In the genomic region with DNA sequence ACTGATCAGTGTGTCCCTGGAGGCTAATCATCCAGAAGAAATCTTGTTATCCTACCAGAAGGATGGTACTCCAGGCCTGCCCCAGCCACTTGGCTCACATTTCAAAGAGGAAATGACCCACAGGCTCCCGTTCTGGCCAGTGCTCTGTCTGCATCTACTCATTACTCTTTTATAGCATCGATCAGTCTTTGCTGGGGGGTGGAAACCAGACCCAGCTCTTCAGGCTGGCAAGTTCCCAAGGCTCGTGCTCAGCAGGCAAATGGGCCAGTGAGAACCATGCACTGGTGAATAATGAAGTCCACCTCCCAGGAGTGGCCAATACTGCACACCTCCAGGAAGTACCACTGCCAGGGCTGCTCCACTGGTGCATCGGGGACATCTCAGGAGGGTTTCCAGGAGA, we compare ENCODE assay signal across 30 cellular contexts. TPM values are rescaled to one million over a fixed set of nuclear protein-coding genes. Genes with fewer than 3 reads are reported as not detected.
DNase-seq lines count a peak whose midpoint lies in the region; ATAC-seq, FAIRE-seq and TF ChIP-seq lines count a peak whose summit lies in the region.
"Had no signal": no experiment of that assay in that cellular context is flagged by ENCODE, and none has a peak within 500 bp of the region (broad histone marks: within the 10 kb centered on the region; RNA-seq: fewer than 3 reads in every experiment).

No MANE protein-coding gene starts in this region.

- H3K27ac ChIP-seq in transverse colon, result no peak overlapping the region
- H3K27ac ChIP-seq: BLaER1 treated with 17β-estradiol and CSF1 and Interleukin-3, amounts not matched to agents 10 nM and 100 nM; cardiac muscle cell; colonic mucosa; SJCRH30 had no signal

- FAIRE-seq in GM19239 (lab: Jason Lieb, UNC), result no peak
- FAIRE-seq: GM18507, H54 had no signal

- peaks cover 5% of the 10 kb centered on the region for H3K27me3 ChIP-seq in transverse colon
- H3K27me3 ChIP-seq: BLaER1 treated with 17β-estradiol and CSF1 and Interleukin-3, amounts not matched to agents 10 nM and 100 nM; colonic mucosa had no signal

- no peaks in the 10 kb centered on the region for H3K36me3 ChIP-seq in transverse colon
- H3K36me3 ChIP-seq: BLaER1 treated with 17β-estradiol and CSF1 and Interleukin-3, amounts not matched to agents 10 nM and 100 nM; cardiac muscle cell; colonic mucosa; SJCRH30 had no signal

- TF ChIP-seq CTCF in transverse colon (IDR thresholded peaks at IDR 0.05), result no peak

- no peak for ATAC-seq in GM18505 (IDR thresholded peaks at IDR 0.05; ENCODE audit: unreplicated experiment)
- ATAC-seq: stimulated activated effector memory CD8-positive, alpha-beta T cell treated with anti-CD3 and anti-CD28 coated beads, Interleukin-12 subunit alpha, Interleukin-12 subunit beta, amount 100 ng/mL, for 72 hours had no signal

- no peak for TF ChIP-seq EP300 in transverse colon (IDR thresholded peaks at IDR 0.05; ENCODE audit: low read depth)

- 25% methylated on average over 4 of the region's 4 CpGs; no CpG with 5 or more reads in 1 of the 2 donors for WGBS in transverse colon (ENCODE audit: low coverage in 1 of 2), 2 donors

- peak; percentile 38 for DNase-seq in DMS79 (lab: John Stamatoyannopoulos, UW)
- DNase-seq in HT1080 (ENCODE audit: low read depth), result peak; percentile 74
- peak; percentile 6 for DNase-seq in NCI-H510A (lab: John Stamatoyannopoulos, UW)
- peak; percentile 31 for DNase-seq in left kidney (ENCODE audit: low read depth, low spot score)
- no peak for DNase-seq in GM19239 (ENCODE audit: insufficient read length, low spot score)
- no peak for DNase-seq in transverse colon
- DNase-seq: activated B cell treated with CpG ODN at 0.5 μM for 24 hours; activated CD4-positive, alpha-beta T cell treated with anti-CD3 and anti-CD28 coated beads, Interleukin-2, amount 10 ng/mL, durations not matched to agents 7 days and 5 days; activated effector memory CD4-positive, alpha-beta T cell treated with anti-CD3 and anti-CD28 coated beads, Interleukin-2, amount 50 U/mL, for 16 hours; activated naive CD8-positive, alpha-beta T cell treated with anti-CD3 and anti-CD28 coated beads for 36 hours; activated T-cell treated with anti-CD3 and anti-CD28 coated beads, Interleukin-2, amount 50 U/mL, for 24 hours; aorta; colonic mucosa; DMS53; effector CD4-positive, alpha-beta T cell; hippocampal formation; Karpas-422; left cardiac atrium; MV-4-11; NCI-H2171; NCI-H748 treated with DMSO at 0.1 percent for 48 hours; RPMI8226; SJCRH30; trophoblast cell had no signal

- no peak overlapping the region for H3K4me3 ChIP-seq in transverse colon
- H3K4me3 ChIP-seq: BLaER1 treated with 17β-estradiol and CSF1 and Interleukin-3, amounts not matched to agents 10 nM and 100 nM; cardiac muscle cell; colonic mucosa; SJCRH30 had no signal

- no peaks in the 10 kb centered on the region for H3K4me1 ChIP-seq in transverse colon
- H3K4me1 ChIP-seq: colonic mucosa, SJCRH30 had no signal

- in situ Hi-C loops in transverse colon (cut with MboI; ENCODE audit: low pct_ligation_motif_present in 1 of 4, low pct_unique_long_range_greater_than_20kb in 1 of 4, low sequenced_read_pairs in 3 of 4), result no loop called here

- TF ChIP-seq POLR2A in transverse colon (IDR thresholded peaks at IDR 0.05) (no peak), GM18505 (IDR thresholded peaks at IDR 0.05; ENCODE audit: borderline replicate concordance, extremely low read depth, insufficient read depth, insufficient read length) (no peak)

- intact Hi-C loops in transverse colon (cut with DNase I; ENCODE audit: low total_unique reads), result no loop called here

- no peaks in the 10 kb centered on the region for H3K9me3 ChIP-seq in transverse colon
- H3K9me3 ChIP-seq: BLaER1 treated with 17β-estradiol and CSF1 and Interleukin-3, amounts not matched to agents 10 nM and 100 nM; colonic mucosa; SJCRH30 had no signal

RNA-seq across cellular contexts. Expression of a gene that starts 38.8 kb away (rescaled TPM):
- 42.9 and 51.3 TPM in 2 replicates for total RNA-seq in HT1080 (2014; rRNA removed; shearing (Covaris generic))
- polyA plus RNA-seq in HT1080 (2015; cell fraction: cytosol; rRNA removed), result 47.3 and 53.6 TPM in 2 replicates
- 84.8 and 87.6 TPM in 2 replicates for polyA plus RNA-seq in HT1080 (2015; cell fraction: nucleus; rRNA removed)
- total RNA-seq in transverse colon, result 1 to 10 TPM; 1.9 to 4.9 (median 2.5) TPM
- total RNA-seq: activated B cell treated with CpG ODN at 0.5 μM for 24 hours; activated CD4-positive, alpha-beta T cell treated with anti-CD3 and anti-CD28 coated beads, Interleukin-2, amount 10 ng/mL, durations not matched to agents 7 days and 5 days; activated naive CD8-positive, alpha-beta T cell treated with anti-CD3 and anti-CD28 coated beads for 36 hours; cardiac muscle cell had no signal
- polyA plus RNA-seq: cardiac muscle cell had no signal

Comparison
In these comparisons a context has a peak if more than half of its experiments do, and no peak if none do; other contexts are left out.
1. DNase-seq: peak in DMS79 (single experiment), HT1080 (single experiment), NCI-H510A (single experiment) and left kidney (single experiment); none in GM19239 (single experiment) and transverse colon (single experiment).